11 cellular contexts compared by ENCODE assay signal in genomic region chr20:39019805-39020325, GRCh38. TPM values are rescaled to one million over a fixed set of nuclear protein-coding genes. Genes with fewer than 3 reads are reported as not detected.
DNase-seq lines count a peak whose midpoint lies in the region; ATAC-seq, FAIRE-seq and TF ChIP-seq lines count a peak whose summit lies in the region.
"Had no signal": no experiment of that assay in that cellular context is flagged by ENCODE, and none has a peak within 500 bp of the region (broad histone marks: within the 10 kb centered on the region; RNA-seq: fewer than 3 reads in every experiment).

No MANE protein-coding gene starts in this region.

- H3K9me3 ChIP-seq in endodermal cell (ENCODE audit: control insufficient read depth, low read length): peaks cover 15% of the 10 kb centered on the region

- no peak overlapping the region for H3K9ac ChIP-seq in KMS-11
- no peak overlapping the region for H3K9ac ChIP-seq in endodermal cell (ENCODE audit: extremely low read depth, low read length, poor library complexity, severe bottlenecking)

- FAIRE-seq in RCC 7860 (lab: Jason Lieb, UNC): no peak

- H3K36me3 ChIP-seq in KMS-11 (ENCODE audit: insufficient read depth) (0 out of 2 replicates have a peak, but pooled peaks cover 5% of the 10 kb centered on the region), endodermal cell (ENCODE audit: control insufficient read depth, insufficient read depth, low read length) (peaks cover 61% of the 10 kb centered on the region)

- H3K4me1 ChIP-seq in KMS-11 (ENCODE audit: low read depth, poor library complexity, severe bottlenecking): peaks cover 32% of the 10 kb centered on the region
- no peaks in the 10 kb centered on the region for H3K4me1 ChIP-seq in endodermal cell (ENCODE audit: control insufficient read depth, insufficient read depth, low read length)

- H4K20me1 ChIP-seq in KMS-11 (ENCODE audit: insufficient read depth): peaks cover 4% of the 10 kb centered on the region; the same call in 1 of the 2 replicates

- no peaks in the 10 kb centered on the region for H3K27me3 ChIP-seq in KMS-11 (ENCODE audit: insufficient read depth, low read depth)
- no peaks in the 10 kb centered on the region for H3K27me3 ChIP-seq in endodermal cell (ENCODE audit: control insufficient read depth, insufficient read depth, low read length, poor library complexity, severe bottlenecking)

- no peak overlapping the region for H3K27ac Mint-ChIP-seq in endodermal cell
- H3K27ac Mint-ChIP-seq: B cell had no signal

- no peak overlapping the region for H3K4me3 ChIP-seq in KMS-11 (IDR thresholded peaks at IDR 0.05; ENCODE audit: insufficient read depth, low read depth, low read length)
- H3K4me3 ChIP-seq in endodermal cell (ENCODE audit: low read length): no peak overlapping the region

- H3K9me3 Mint-ChIP-seq in endodermal cell: peaks cover 4% of the 10 kb centered on the region

- H3K27ac ChIP-seq in KMS-11: no peak overlapping the region; the same call in 1 of the 2 replicates
- H3K27ac ChIP-seq in endodermal cell (ENCODE audit: low read depth, low read length): no peak overlapping the region

- peaks cover 8% of the 10 kb centered on the region for H3K4me1 Mint-ChIP-seq in endodermal cell
- H3K4me1 Mint-ChIP-seq: B cell had no signal

- H3K4me3 Mint-ChIP-seq in endodermal cell: no peak overlapping the region
- H3K4me3 Mint-ChIP-seq: B cell had no signal

- ATAC-seq in HG02610 (IDR thresholded peaks at IDR 0.05; ENCODE audit: unreplicated experiment): peak; percentile 83
- ATAC-seq: HCT116 had no signal

- DNase-seq in activated T-cell treated with anti-CD3 and anti-CD28 coated beads for 24 hours (ENCODE audit: low read depth) (peak; percentile 24), activated T-cell treated with anti-CD3 and anti-CD28 coated beads for 4 hours (no peak), RCC 7860 (ENCODE audit: low spot score) (no peak), endodermal cell (no peak), NCI-H2171 treated with DMSO at 0.1 percent for 48 hours (lab: John Stamatoyannopoulos, UW) (no peak)
- peak; percentile 34 to 50 for DNase-seq in stimulated activated CD8-positive, alpha-beta memory T cell treated with anti-CD3 and anti-CD28 coated beads, Interleukin-15, amount 100 ng/mL, for 48 hours (ENCODE audit: low read depth in 2 of 2)
- DNase-seq: NCI-H774 had no signal

- peak overlapping the region; percentile 53 for H3K4me2 ChIP-seq in KMS-11

- no peak for TF ChIP-seq CTCF in KMS-11 (conservative IDR thresholded peaks at IDR 0.05; ENCODE audit: low read depth, low read length)
- TF ChIP-seq CTCF in endodermal cell (conservative IDR thresholded peaks at IDR 0.05): no peak

- H3K79me2 ChIP-seq in KMS-11 (ENCODE audit: insufficient read depth, low read depth): no peaks in the 10 kb centered on the region

- H3K36me3 Mint-ChIP-seq in endodermal cell (ENCODE audit: low read depth): peaks cover 72% of the 10 kb centered on the region

- no peak overlapping the region for H2AFZ ChIP-seq in KMS-11 (ENCODE audit: low read depth)

- H3K27me3 Mint-ChIP-seq in endodermal cell (ENCODE audit: insufficient read depth): no peaks in the 10 kb centered on the region
- H3K27me3 Mint-ChIP-seq: B cell had no signal

RNA-seq across cellular contexts. Expression of gene DHX35, which starts 57.7 kb away (rescaled TPM):
- 10 to 100 TPM; 12.2 to 16.1 TPM for total RNA-seq in endodermal cell
- polyA plus RNA-seq in endodermal cell (2013, experiment 1 of 2): 18.9 TPM
- 16.1 TPM for polyA plus RNA-seq in endodermal cell (2013, experiment 2 of 2)

Comparison
In these comparisons a context has a peak if more than half of its experiments do, and no peak if none do; other contexts are left out.
1. DNase-seq: peak in activated T-cell treated with anti-CD3 and anti-CD28 coated beads for 24 hours (single experiment) and stimulated activated CD8-positive, alpha-beta memory T cell treated with anti-CD3 and anti-CD28 coated beads, Interleukin-15, amount 100 ng/mL, for 48 hours (2 of 2); none in activated T-cell treated with anti-CD3 and anti-CD28 coated beads for 4 hours (single experiment), RCC 7860 (single experiment), endodermal cell (single experiment) and NCI-H2171 treated with DMSO at 0.1 percent for 48 hours (single experiment).